1 cellular context compared by ENCODE assay signal in the genomic region with DNA sequence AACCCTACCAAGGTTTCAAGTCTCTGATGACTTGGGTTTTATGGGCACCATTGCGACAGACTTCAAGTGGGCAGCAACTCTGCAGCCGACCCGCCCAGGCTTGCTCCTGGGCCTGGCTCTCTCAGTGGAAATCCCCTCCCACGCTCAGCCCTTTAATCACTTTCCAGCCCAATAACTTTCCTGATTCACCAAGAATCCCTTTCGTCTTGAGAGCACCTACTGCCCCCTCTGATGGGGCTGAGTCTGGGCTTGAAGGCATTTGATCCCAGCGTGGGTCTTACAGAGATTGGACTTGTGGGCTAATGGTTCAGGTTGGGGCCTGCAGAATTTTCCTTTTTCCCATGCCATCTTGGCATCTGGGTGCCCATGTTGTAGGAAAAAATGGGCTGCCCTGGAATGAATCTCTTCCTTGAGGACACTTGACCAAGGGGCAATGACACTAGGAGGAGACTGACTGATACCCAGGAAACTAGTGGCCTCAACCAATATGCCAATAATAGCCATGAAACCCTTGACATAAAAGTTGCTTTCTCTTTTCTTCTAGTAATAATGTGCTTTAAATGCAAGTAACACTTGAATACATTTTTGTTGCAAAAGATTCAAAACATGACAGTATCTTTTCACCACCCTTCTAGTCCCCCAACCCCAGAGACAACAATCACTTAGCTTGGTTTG.
A peak's percentile ranks its signal among the peaks of the same experiment; 100 is the strongest.
TF ChIP-seq lines count a peak whose summit lies in the region.

No MANE protein-coding gene starts in this region.

TF ChIP-seq in GM12878, 131 proteins besides CTCF, POLR2A, EP300 and RAD21 (continues in another document):
- TF ChIP-seq, protein P1, sequence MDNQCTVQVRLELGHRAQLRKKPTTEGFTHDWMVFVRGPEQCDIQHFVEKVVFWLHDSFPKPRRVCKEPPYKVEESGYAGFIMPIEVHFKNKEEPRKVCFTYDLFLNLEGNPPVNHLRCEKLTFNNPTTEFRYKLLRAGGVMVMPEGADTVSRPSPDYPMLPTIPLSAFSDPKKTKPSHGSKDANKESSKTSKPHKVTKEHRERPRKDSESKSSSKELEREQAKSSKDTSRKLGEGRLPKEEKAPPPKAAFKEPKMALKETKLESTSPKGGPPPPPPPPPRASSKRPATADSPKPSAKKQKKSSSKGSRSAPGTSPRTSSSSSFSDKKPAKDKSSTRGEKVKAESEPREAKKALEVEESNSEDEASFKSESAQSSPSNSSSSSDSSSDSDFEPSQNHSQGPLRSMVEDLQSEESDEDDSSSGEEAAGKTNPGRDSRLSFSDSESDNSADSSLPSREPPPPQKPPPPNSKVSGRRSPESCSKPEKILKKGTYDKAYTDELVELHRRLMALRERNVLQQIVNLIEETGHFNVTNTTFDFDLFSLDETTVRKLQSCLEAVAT (IDR thresholded peaks at IDR 0.05), result no peak
- TF ChIP-seq, protein P2, sequence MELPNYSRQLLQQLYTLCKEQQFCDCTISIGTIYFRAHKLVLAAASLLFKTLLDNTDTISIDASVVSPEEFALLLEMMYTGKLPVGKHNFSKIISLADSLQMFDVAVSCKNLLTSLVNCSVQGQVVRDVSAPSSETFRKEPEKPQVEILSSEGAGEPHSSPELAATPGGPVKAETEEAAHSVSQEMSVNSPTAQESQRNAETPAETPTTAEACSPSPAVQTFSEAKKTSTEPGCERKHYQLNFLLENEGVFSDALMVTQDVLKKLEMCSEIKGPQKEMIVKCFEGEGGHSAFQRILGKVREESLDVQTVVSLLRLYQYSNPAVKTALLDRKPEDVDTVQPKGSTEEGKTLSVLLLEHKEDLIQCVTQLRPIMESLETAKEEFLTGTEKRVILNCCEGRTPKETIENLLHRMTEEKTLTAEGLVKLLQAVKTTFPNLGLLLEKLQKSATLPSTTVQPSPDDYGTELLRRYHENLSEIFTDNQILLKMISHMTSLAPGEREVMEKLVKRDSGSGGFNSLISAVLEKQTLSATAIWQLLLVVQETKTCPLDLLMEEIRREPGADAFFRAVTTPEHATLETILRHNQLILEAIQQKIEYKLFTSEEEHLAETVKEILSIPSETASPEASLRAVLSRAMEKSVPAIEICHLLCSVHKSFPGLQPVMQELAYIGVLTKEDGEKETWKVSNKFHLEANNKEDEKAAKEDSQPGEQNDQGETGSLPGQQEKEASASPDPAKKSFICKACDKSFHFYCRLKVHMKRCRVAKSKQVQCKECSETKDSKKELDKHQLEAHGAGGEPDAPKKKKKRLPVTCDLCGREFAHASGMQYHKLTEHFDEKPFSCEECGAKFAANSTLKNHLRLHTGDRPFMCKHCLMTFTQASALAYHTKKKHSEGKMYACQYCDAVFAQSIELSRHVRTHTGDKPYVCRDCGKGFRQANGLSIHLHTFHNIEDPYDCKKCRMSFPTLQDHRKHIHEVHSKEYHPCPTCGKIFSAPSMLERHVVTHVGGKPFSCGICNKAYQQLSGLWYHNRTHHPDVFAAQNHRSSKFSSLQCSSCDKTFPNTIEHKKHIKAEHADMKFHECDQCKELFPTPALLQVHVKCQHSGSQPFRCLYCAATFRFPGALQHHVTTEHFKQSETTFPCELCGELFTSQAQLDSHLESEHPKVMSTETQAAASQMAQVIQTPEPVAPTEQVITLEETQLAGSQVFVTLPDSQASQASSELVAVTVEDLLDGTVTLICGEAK (IDR thresholded peaks at IDR 0.05; ENCODE audit: borderline replicate concordance), result 0 out of 2 replicates have a peak, but pooled peaks have one; percentile 11
- TF ChIP-seq TCF7 (IDR thresholded peaks at IDR 0.05; ENCODE audit: borderline replicate concordance), result no peak
- TF ChIP-seq DPF2 (IDR thresholded peaks at IDR 0.05), result 0 out of 2 replicates have a peak, but pooled peaks have one; percentile 32
- TF ChIP-seq POLR2AphosphoS5 (IDR thresholded peaks at IDR 0.05; ENCODE audit: low read length), result no peak
- TF ChIP-seq, protein P3, sequence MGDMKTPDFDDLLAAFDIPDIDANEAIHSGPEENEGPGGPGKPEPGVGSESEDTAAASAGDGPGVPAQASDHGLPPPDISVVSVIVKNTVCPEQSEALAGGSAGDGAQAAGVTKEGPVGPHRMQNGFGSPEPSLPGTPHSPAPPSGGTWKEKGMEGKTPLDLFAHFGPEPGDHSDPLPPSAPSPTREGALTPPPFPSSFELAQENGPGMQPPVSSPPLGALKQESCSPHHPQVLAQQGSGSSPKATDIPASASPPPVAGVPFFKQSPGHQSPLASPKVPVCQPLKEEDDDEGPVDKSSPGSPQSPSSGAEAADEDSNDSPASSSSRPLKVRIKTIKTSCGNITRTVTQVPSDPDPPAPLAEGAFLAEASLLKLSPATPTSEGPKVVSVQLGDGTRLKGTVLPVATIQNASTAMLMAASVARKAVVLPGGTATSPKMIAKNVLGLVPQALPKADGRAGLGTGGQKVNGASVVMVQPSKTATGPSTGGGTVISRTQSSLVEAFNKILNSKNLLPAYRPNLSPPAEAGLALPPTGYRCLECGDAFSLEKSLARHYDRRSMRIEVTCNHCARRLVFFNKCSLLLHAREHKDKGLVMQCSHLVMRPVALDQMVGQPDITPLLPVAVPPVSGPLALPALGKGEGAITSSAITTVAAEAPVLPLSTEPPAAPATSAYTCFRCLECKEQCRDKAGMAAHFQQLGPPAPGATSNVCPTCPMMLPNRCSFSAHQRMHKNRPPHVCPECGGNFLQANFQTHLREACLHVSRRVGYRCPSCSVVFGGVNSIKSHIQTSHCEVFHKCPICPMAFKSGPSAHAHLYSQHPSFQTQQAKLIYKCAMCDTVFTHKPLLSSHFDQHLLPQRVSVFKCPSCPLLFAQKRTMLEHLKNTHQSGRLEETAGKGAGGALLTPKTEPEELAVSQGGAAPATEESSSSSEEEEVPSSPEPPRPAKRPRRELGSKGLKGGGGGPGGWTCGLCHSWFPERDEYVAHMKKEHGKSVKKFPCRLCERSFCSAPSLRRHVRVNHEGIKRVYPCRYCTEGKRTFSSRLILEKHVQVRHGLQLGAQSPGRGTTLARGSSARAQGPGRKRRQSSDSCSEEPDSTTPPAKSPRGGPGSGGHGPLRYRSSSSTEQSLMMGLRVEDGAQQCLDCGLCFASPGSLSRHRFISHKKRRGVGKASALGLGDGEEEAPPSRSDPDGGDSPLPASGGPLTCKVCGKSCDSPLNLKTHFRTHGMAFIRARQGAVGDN (IDR thresholded peaks at IDR 0.05), result no peak
- TF ChIP-seq MYC (IDR thresholded peaks at IDR 0.05; ENCODE audit: insufficient read depth, insufficient read length, insufficient replicate concordance, low read length, severe bottlenecking), result no peak
- TF ChIP-seq, protein P4, sequence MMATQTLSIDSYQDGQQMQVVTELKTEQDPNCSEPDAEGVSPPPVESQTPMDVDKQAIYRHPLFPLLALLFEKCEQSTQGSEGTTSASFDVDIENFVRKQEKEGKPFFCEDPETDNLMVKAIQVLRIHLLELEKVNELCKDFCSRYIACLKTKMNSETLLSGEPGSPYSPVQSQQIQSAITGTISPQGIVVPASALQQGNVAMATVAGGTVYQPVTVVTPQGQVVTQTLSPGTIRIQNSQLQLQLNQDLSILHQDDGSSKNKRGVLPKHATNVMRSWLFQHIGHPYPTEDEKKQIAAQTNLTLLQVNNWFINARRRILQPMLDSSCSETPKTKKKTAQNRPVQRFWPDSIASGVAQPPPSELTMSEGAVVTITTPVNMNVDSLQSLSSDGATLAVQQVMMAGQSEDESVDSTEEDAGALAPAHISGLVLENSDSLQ (IDR thresholded peaks at IDR 0.05), result no peak
- TF ChIP-seq POLR2AphosphoS2 (IDR thresholded peaks at IDR 0.05; ENCODE audit: low read depth, low read length), result no peak
- TF ChIP-seq, protein P5, sequence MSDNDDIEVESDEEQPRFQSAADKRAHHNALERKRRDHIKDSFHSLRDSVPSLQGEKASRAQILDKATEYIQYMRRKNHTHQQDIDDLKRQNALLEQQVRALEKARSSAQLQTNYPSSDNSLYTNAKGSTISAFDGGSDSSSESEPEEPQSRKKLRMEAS (IDR thresholded peaks at IDR 0.05; ENCODE audit: low read depth, low read length), result no peak
- TF ChIP-seq CBX3 (IDR thresholded peaks at IDR 0.05; ENCODE audit: borderline replicate concordance, low read depth), result no peak
- TF ChIP-seq, protein P6, sequence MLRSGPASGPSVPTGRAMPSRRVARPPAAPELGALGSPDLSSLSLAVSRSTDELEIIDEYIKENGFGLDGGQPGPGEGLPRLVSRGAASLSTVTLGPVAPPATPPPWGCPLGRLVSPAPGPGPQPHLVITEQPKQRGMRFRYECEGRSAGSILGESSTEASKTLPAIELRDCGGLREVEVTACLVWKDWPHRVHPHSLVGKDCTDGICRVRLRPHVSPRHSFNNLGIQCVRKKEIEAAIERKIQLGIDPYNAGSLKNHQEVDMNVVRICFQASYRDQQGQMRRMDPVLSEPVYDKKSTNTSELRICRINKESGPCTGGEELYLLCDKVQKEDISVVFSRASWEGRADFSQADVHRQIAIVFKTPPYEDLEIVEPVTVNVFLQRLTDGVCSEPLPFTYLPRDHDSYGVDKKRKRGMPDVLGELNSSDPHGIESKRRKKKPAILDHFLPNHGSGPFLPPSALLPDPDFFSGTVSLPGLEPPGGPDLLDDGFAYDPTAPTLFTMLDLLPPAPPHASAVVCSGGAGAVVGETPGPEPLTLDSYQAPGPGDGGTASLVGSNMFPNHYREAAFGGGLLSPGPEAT (IDR thresholded peaks at IDR 0.05; ENCODE audit: low read depth), result peak; percentile 62; the same call in 1 of the 2 replicates
- TF ChIP-seq MTA2 (IDR thresholded peaks at IDR 0.05; ENCODE audit: low read depth), result no peak
- no peak for TF ChIP-seq ESRRA (IDR thresholded peaks at IDR 0.05; ENCODE audit: low read length)
- no peak for TF ChIP-seq SPI1 (IDR thresholded peaks at IDR 0.05; ENCODE audit: borderline replicate concordance, insufficient read depth, low read depth, low read length)
- TF ChIP-seq, protein P7, sequence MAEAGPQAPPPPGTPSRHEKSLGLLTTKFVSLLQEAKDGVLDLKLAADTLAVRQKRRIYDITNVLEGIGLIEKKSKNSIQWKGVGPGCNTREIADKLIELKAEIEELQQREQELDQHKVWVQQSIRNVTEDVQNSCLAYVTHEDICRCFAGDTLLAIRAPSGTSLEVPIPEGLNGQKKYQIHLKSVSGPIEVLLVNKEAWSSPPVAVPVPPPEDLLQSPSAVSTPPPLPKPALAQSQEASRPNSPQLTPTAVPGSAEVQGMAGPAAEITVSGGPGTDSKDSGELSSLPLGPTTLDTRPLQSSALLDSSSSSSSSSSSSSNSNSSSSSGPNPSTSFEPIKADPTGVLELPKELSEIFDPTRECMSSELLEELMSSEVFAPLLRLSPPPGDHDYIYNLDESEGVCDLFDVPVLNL (IDR thresholded peaks at IDR 0.05; ENCODE audit: low read depth, low read length), result no peak
- TF ChIP-seq, protein P8, sequence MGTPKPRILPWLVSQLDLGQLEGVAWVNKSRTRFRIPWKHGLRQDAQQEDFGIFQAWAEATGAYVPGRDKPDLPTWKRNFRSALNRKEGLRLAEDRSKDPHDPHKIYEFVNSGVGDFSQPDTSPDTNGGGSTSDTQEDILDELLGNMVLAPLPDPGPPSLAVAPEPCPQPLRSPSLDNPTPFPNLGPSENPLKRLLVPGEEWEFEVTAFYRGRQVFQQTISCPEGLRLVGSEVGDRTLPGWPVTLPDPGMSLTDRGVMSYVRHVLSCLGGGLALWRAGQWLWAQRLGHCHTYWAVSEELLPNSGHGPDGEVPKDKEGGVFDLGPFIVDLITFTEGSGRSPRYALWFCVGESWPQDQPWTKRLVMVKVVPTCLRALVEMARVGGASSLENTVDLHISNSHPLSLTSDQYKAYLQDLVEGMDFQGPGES (IDR thresholded peaks at IDR 0.05), result no peak
- TF ChIP-seq HDAC6 (IDR thresholded peaks at IDR 0.05; ENCODE audit: unreplicated experiment), result no peak
- no peak for TF ChIP-seq CREB1 (IDR thresholded peaks at IDR 0.05; ENCODE audit: low read depth)
- TF ChIP-seq RAD51 (IDR thresholded peaks at IDR 0.05), result no peak
- TF ChIP-seq IKZF1 (conservative IDR thresholded peaks at IDR 0.05), result peak; percentile 74
- TF ChIP-seq POU2F2 (IDR thresholded peaks at IDR 0.05; ENCODE audit: borderline replicate concordance, low read depth, low read length), result no peak
- TF ChIP-seq NBN (IDR thresholded peaks at IDR 0.05), result no peak
- TF ChIP-seq BMI1 (IDR thresholded peaks at IDR 0.05; ENCODE audit: borderline replicate concordance), result no peak
- TF ChIP-seq, protein P9, sequence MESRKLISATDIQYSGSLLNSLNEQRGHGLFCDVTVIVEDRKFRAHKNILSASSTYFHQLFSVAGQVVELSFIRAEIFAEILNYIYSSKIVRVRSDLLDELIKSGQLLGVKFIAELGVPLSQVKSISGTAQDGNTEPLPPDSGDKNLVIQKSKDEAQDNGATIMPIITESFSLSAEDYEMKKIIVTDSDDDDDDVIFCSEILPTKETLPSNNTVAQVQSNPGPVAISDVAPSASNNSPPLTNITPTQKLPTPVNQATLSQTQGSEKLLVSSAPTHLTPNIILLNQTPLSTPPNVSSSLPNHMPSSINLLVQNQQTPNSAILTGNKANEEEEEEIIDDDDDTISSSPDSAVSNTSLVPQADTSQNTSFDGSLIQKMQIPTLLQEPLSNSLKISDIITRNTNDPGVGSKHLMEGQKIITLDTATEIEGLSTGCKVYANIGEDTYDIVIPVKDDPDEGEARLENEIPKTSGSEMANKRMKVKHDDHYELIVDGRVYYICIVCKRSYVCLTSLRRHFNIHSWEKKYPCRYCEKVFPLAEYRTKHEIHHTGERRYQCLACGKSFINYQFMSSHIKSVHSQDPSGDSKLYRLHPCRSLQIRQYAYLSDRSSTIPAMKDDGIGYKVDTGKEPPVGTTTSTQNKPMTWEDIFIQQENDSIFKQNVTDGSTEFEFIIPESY (IDR thresholded peaks at IDR 0.05), result no peak
- no peak for TF ChIP-seq RCOR1 (conservative IDR thresholded peaks at IDR 0.05; ENCODE audit: low read depth, low read length)
- no peak for TF ChIP-seq STAT3 (IDR thresholded peaks at IDR 0.05; ENCODE audit: low read depth, low read length)
- TF ChIP-seq, protein P10, sequence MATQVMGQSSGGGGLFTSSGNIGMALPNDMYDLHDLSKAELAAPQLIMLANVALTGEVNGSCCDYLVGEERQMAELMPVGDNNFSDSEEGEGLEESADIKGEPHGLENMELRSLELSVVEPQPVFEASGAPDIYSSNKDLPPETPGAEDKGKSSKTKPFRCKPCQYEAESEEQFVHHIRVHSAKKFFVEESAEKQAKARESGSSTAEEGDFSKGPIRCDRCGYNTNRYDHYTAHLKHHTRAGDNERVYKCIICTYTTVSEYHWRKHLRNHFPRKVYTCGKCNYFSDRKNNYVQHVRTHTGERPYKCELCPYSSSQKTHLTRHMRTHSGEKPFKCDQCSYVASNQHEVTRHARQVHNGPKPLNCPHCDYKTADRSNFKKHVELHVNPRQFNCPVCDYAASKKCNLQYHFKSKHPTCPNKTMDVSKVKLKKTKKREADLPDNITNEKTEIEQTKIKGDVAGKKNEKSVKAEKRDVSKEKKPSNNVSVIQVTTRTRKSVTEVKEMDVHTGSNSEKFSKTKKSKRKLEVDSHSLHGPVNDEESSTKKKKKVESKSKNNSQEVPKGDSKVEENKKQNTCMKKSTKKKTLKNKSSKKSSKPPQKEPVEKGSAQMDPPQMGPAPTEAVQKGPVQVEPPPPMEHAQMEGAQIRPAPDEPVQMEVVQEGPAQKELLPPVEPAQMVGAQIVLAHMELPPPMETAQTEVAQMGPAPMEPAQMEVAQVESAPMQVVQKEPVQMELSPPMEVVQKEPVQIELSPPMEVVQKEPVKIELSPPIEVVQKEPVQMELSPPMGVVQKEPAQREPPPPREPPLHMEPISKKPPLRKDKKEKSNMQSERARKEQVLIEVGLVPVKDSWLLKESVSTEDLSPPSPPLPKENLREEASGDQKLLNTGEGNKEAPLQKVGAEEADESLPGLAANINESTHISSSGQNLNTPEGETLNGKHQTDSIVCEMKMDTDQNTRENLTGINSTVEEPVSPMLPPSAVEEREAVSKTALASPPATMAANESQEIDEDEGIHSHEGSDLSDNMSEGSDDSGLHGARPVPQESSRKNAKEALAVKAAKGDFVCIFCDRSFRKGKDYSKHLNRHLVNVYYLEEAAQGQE (IDR thresholded peaks at IDR 0.05; ENCODE audit: low read depth, low read length), result no peak
- no peak for TF ChIP-seq NR2C1 (IDR thresholded peaks at IDR 0.05)
- no peak for TF ChIP-seq ZNF217 (IDR thresholded peaks at IDR 0.05)
